In genomic region chr17:16521070-16521727, GRCh38 we compare ENCODE assay signal across 8 cellular contexts. TPM values are rescaled to one million over a fixed set of nuclear protein-coding genes. Genes with fewer than 3 reads are reported as not detected.
DNase-seq lines count a peak whose midpoint lies in the region; ATAC-seq and TF ChIP-seq lines count a peak whose summit lies in the region.

No MANE protein-coding gene starts in this region.

- H4K91ac ChIP-seq in neuronal stem cell (ENCODE audit: low read depth, low read length, poor library complexity) = no peak overlapping the region

- no peak overlapping the region for H4K8ac ChIP-seq in neuronal stem cell (ENCODE audit: low read depth, low read length)

- ATAC-seq in GM18907 (IDR thresholded peaks at IDR 0.05; ENCODE audit: unreplicated experiment) = peak; percentile 82
- no peak for ATAC-seq in thoracic aorta (ENCODE audit: insufficient number of reproducible peaks, low FRiP score, low read depth)

- no peak overlapping the region for H3K9ac ChIP-seq in neuronal stem cell (ENCODE audit: low read depth, low read length, poor library complexity)

- H2BK12ac ChIP-seq in neuronal stem cell (ENCODE audit: low read length) = no peak overlapping the region

- H2BK120ac ChIP-seq in neuronal stem cell (ENCODE audit: low read depth, low read length) = no peak overlapping the region

- H3K23ac ChIP-seq in neuronal stem cell (ENCODE audit: low read depth, low read length, poor library complexity) = no peak overlapping the region

- no CpG with 5 or more reads among the region's 7 CpGs for WGBS in neuronal stem cell (ENCODE audit: extremely low coverage in 2 of 2, insufficient read length in 2 of 2, insufficient replicate concordance in 1 of 2), 2 donors

- TF ChIP-seq CTCF in AG09309 (IDR thresholded peaks at IDR 0.05; ENCODE audit: control insufficient read depth, insufficient read depth, low read depth, low read length, missing control alignments) (peak; percentile 91), thoracic aorta (IDR thresholded peaks at IDR 0.05) (peak; percentile 83)

- peak overlapping the region; percentile 92 for H2AFZ ChIP-seq in neuronal stem cell (ENCODE audit: low read length)

- H3K27me3 ChIP-seq in neuronal stem cell (ENCODE audit: control insufficient read depth in 3 of 3, insufficient read depth in 3 of 3, low read depth in 1 of 3, low read length in 3 of 3) = no peaks in the 10 kb centered on the region
- no peaks in the 10 kb centered on the region for H3K27me3 ChIP-seq in thoracic aorta (replicated peaks; ENCODE audit: insufficient read depth)

- no peak overlapping the region for H2BK15ac ChIP-seq in neuronal stem cell (ENCODE audit: low read length)

- H3K4me1 ChIP-seq in neuronal stem cell (ENCODE audit: control insufficient read depth in 2 of 2, insufficient read depth in 1 of 2, low read depth in 1 of 2, low read length in 2 of 2) = peaks cover 3 to 6% of the 10 kb centered on the region in 2 donors
- H3K4me1 ChIP-seq in thoracic aorta (ENCODE audit: control insufficient read depth in 1 of 2, low read depth in 2 of 2) = peaks cover 2 to 24% of the 10 kb centered on the region in 2 donors

- no peaks in the 10 kb centered on the region for H3K79me1 ChIP-seq in neuronal stem cell (ENCODE audit: low read depth, low read length)

- H3K4me3 ChIP-seq in AG09309 (ENCODE audit: control insufficient read depth, low read depth, low read length) (no peak overlapping the region), neuronal stem cell (ENCODE audit: low read length in 2 of 2) (no peak overlapping the region), thoracic aorta (no peak overlapping the region)

- no peak overlapping the region for H3K14ac ChIP-seq in neuronal stem cell (ENCODE audit: low read length)

- H2AK5ac ChIP-seq in neuronal stem cell (ENCODE audit: low read depth, low read length) = peak overlapping the region; percentile 5

- peak; percentile 82 for DNase-seq in AG09309 (ENCODE audit: low read depth)
- peak; percentile 72 for DNase-seq in Kasumi-1 (lab: John Stamatoyannopoulos, UW)
- peak; percentile 91 for DNase-seq in RKO (ENCODE audit: low spot score)
- DNase-seq in activated T-cell treated with anti-CD3 and anti-CD28 coated beads, Interleukin-2, amount 50 U/mL, for 48 hours = peak; percentile 60 to 69
- peak; percentile 94 for DNase-seq in fibroblast of peridontal ligament (ENCODE audit: extremely low read depth)
- peak; percentile 71 for DNase-seq in neuronal stem cell (ENCODE audit: low spot score)
- no peak for DNase-seq in thoracic aorta (ENCODE audit: low spot score)

- H3K27ac ChIP-seq in neuronal stem cell (replicated peaks; ENCODE audit: low read length) (no peak overlapping the region), thoracic aorta (no peak overlapping the region)

- H3K9me3 ChIP-seq in neuronal stem cell (replicated peaks in 1 of 2; ENCODE audit: control insufficient read depth in 2 of 2, insufficient read depth in 1 of 2, low read depth in 1 of 2, low read length in 2 of 2) = no peaks in the 10 kb centered on the region
- H3K9me3 ChIP-seq in thoracic aorta = no peaks in the 10 kb centered on the region

- H2BK5ac ChIP-seq in neuronal stem cell (ENCODE audit: low read length) = no peak overlapping the region

- no peak overlapping the region for H3K4me2 ChIP-seq in neuronal stem cell (ENCODE audit: insufficient read depth, low read length, poor library complexity, severe bottlenecking)

- no peaks in the 10 kb centered on the region for H3K36me3 ChIP-seq in neuronal stem cell (replicated peaks in 1 of 2; ENCODE audit: control insufficient read depth in 2 of 2, insufficient read depth in 2 of 2, low read length in 2 of 2)
- H3K36me3 ChIP-seq in thoracic aorta = no peaks in the 10 kb centered on the region

- no peak overlapping the region for H3K4ac ChIP-seq in neuronal stem cell (ENCODE audit: low read length)

- H3K18ac ChIP-seq in neuronal stem cell (ENCODE audit: low read length) = no peak overlapping the region

RNA-seq across cellular contexts. Expression of gene LRRC75A, which starts 29.2 kb away (rescaled TPM):
- polyA plus RNA-seq in neuronal stem cell (2013, experiment 1 of 2) = 2.7 TPM
- 2.6 TPM for polyA plus RNA-seq in neuronal stem cell (2013, experiment 2 of 2)
- total RNA-seq in thoracic aorta = 1 to 10 TPM; 3.7 to 4.0 TPM

RNA-seq across cellular contexts. Expression of gene ZNF287, which starts 47.8 kb away (rescaled TPM):
- 7.4 TPM for polyA plus RNA-seq in neuronal stem cell (2013, experiment 1 of 2)
- polyA plus RNA-seq in neuronal stem cell (2013, experiment 2 of 2) = 10.7 TPM
- 1 to 10 TPM; 2.6 to 5.9 TPM for total RNA-seq in thoracic aorta
